1 cellular context compared by ENCODE assay signal in genomic region chr4:185782523-185782922, GRCh38.
TF ChIP-seq lines count a peak whose summit lies in the region.

No MANE protein-coding gene starts in this region.

TF ChIP-seq in K562, 482 proteins besides CTCF, POLR2A, EP300 and RAD21:
- peak; percentile 88 for TF ChIP-seq NFIC (IDR thresholded peaks at IDR 0.05)
- TF ChIP-seq THRA (IDR thresholded peaks at IDR 0.05): no peak
- TF ChIP-seq NFIX (CRISPR knock-in tag; IDR thresholded peaks at IDR 0.05; ENCODE audit: low read depth): peak; percentile 71
